ENCODE assay signal across 9 cellular contexts in genomic region chr5:141846031-141846430, GRCh38. TPM values are rescaled to one million over a fixed set of nuclear protein-coding genes. Genes with fewer than 3 reads are reported as not detected.
DNase-seq lines count a peak whose midpoint lies in the region; ATAC-seq, FAIRE-seq and TF ChIP-seq lines count a peak whose summit lies in the region.
"Had no signal": no experiment of that assay in that cellular context is flagged by ENCODE, and none has a peak within 500 bp of the region (broad histone marks: within the 10 kb centered on the region; RNA-seq: fewer than 3 reads in every experiment).

No MANE protein-coding gene starts in this region.

- H3K27ac ChIP-seq in HUES64 (ENCODE audit: low read depth, low read length) = peak overlapping the region; percentile 32; the same call in 1 of the 2 replicates

- DNase-seq in Ammon's horn (ENCODE audit: low spot score) (peak; percentile 95), inferior parietal cortex (ENCODE audit: extremely low spot score) (peak; percentile 86), urothelium cell line (ENCODE audit: low spot score) (no peak)
- DNase-seq in stimulated activated CD4-positive, alpha-beta T cell treated with anti-CD3 and anti-CD28 coated beads, Interleukin-2, amount 100 ng/mL, for 24 hours = no peak
- DNase-seq: PC-3 had no signal

- H3K4me1 ChIP-seq in HUES64 (ENCODE audit: insufficient read depth, low read length) = peaks cover 69% of the 10 kb centered on the region

- FAIRE-seq in urothelium cell line (lab: Jason Lieb, UNC) = no peak

- no peaks in the 10 kb centered on the region for H3K36me3 ChIP-seq in HUES64 (ENCODE audit: insufficient read depth, low read length)

- 42% methylated on average over 7 of the region's 10 CpGs for WGBS in HUES64

- ATAC-seq in SK-N-SH treated with all-trans-retinoic acid at 6 μM for 48 hours (no peak), HG03460 (IDR thresholded peaks at IDR 0.05; ENCODE audit: unreplicated experiment) (no peak), GM18517 (IDR thresholded peaks at IDR 0.05; ENCODE audit: unreplicated experiment) (no peak)
- ATAC-seq: PC-3 had no signal

- peak overlapping the region; percentile 20; the same call in 1 of the 2 replicates for H3K4me3 ChIP-seq in HUES64 (ENCODE audit: low read length)

- H3K27me3 ChIP-seq in HUES64 (ENCODE audit: insufficient read depth, low read length) = no peaks in the 10 kb centered on the region

- peak overlapping the region; percentile 46 for H3K9ac ChIP-seq in HUES64 (ENCODE audit: low read depth, low read length)

- no peaks in the 10 kb centered on the region for H3K9me3 ChIP-seq in HUES64 (ENCODE audit: insufficient read depth, low read depth, low read length)

TF ChIP-seq in SK-N-SH treated with all-trans-retinoic acid at 6 μM for 48 hours, 23 proteins besides CTCF, POLR2A, EP300 and RAD21:
- TF ChIP-seq OSR1 (CRISPR knock-in tag; IDR thresholded peaks at IDR 0.05) (no peak), TCF4 (CRISPR knock-in tag; IDR thresholded peaks at IDR 0.05; ENCODE audit: borderline replicate concordance) (peak; percentile 39)

RNA-seq across cellular contexts. Expression of gene PCDH1, which starts 32.2 kb away (rescaled TPM):
- polyA plus RNA-seq in HUES64 (2013, experiment 1 of 2) = 72.2 TPM
- 59.3 TPM for polyA plus RNA-seq in HUES64 (2013, experiment 2 of 2)

Comparison
In these comparisons a context has a peak if more than half of its experiments do, and no peak if none do; other contexts are left out.
1. DNase-seq: peak in Ammon's horn (single experiment) and inferior parietal cortex (single experiment); none in urothelium cell line (single experiment) and stimulated activated CD4-positive, alpha-beta T cell treated with anti-CD3 and anti-CD28 coated beads, Interleukin-2, amount 100 ng/mL, for 24 hours (0 of 2).